9 cellular contexts compared by ENCODE assay signal in the genomic region with DNA sequence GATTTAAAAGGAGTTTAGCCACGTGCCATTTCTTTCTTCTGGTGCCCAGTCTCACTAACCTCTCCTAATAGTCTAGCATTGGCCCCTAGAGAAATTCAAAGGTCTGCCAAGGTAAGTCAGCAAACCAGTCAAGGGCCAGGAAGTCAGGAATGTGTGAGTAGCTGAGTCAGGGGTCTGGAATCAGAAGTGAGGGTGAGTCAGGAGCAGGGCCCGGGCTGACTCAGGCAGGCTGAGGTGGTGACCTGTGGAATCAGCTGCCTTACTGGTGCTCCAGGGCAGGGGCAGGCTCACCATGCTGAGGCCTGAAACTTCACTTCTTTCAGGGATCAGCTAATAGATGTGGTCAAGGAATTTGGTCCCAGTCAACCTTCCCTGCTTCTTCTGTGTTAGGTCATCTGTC.
DNase-seq lines count a peak whose midpoint lies in the region; ATAC-seq and TF ChIP-seq lines count a peak whose summit lies in the region.
"Had no signal": no experiment of that assay in that cellular context is flagged by ENCODE, and none has a peak within 500 bp of the region (broad histone marks: within the 10 kb centered on the region; RNA-seq: fewer than 3 reads in every experiment).

No MANE protein-coding gene starts in this region.

- H3K36me3 Mint-ChIP-seq in stimulated activated effector memory CD8-positive, alpha-beta T cell treated with anti-CD3 and anti-CD28 coated beads, Interleukin-12 subunit alpha, Interleukin-12 subunit beta, amount 100 ng/mL, for 72 hours, result no peaks in the 10 kb centered on the region

- TF ChIP-seq CTCF in foreskin fibroblast (IDR thresholded peaks at IDR 0.05; ENCODE audit: low read depth, low read length), result no peak

- H3K27ac Mint-ChIP-seq in stimulated activated effector memory CD8-positive, alpha-beta T cell treated with anti-CD3 and anti-CD28 coated beads, Interleukin-12 subunit alpha, Interleukin-12 subunit beta, amount 100 ng/mL, for 72 hours, result no peak overlapping the region
- H3K27ac Mint-ChIP-seq: memory B cell had no signal

- H3K27me3 ChIP-seq in H7 (ENCODE audit: control insufficient read depth, insufficient read depth, low read length), result no peaks in the 10 kb centered on the region

- intact Hi-C loops in posterior cingulate gyrus (cut with DNase I), result no loop called here

- no peak overlapping the region for H3K4me3 Mint-ChIP-seq in stimulated activated effector memory CD8-positive, alpha-beta T cell treated with anti-CD3 and anti-CD28 coated beads, Interleukin-12 subunit alpha, Interleukin-12 subunit beta, amount 100 ng/mL, for 72 hours
- H3K4me3 Mint-ChIP-seq: memory B cell had no signal

- no peaks in the 10 kb centered on the region for H3K4me1 Mint-ChIP-seq in stimulated activated effector memory CD8-positive, alpha-beta T cell treated with anti-CD3 and anti-CD28 coated beads, Interleukin-12 subunit alpha, Interleukin-12 subunit beta, amount 100 ng/mL, for 72 hours
- H3K4me1 Mint-ChIP-seq: memory B cell had no signal

- H3K36me3 ChIP-seq in H7 (replicated peaks; ENCODE audit: control insufficient read depth, insufficient read depth, low read length), result no peaks in the 10 kb centered on the region

- no peak overlapping the region for H3K4me3 ChIP-seq in H7 (ENCODE audit: insufficient read depth, low read depth, low read length)
- no peak overlapping the region for H3K4me3 ChIP-seq in foreskin fibroblast (ENCODE audit: low read depth in 1 of 2, low read length in 2 of 2)

- peak; percentile 100 for ATAC-seq in SK-N-SH treated with all-trans-retinoic acid at 6 μM for 48 hours
- peak; percentile 32 for ATAC-seq in stimulated activated effector memory CD8-positive, alpha-beta T cell treated with anti-CD3 and anti-CD28 coated beads, Interleukin-12 subunit alpha, Interleukin-12 subunit beta, amount 100 ng/mL, for 72 hours

- DNase-seq in H7 (peak; percentile 47), foreskin fibroblast (peak; percentile 89 to 94), DMS114 treated with DMSO at 0.1 percent for 48 hours (lab: John Stamatoyannopoulos, UW; ENCODE audit: unreplicated experiment) (no peak), globus pallidus (ENCODE audit: low spot score) (no peak), DMS79 (lab: John Stamatoyannopoulos, UW) (no peak), posterior cingulate gyrus (no peak)
- DNase-seq in stimulated activated effector memory CD8-positive, alpha-beta T cell treated with anti-CD3 and anti-CD28 coated beads, Interleukin-12 subunit alpha, Interleukin-12 subunit beta, amount 100 ng/mL, for 72 hours (ENCODE audit: low spot score in 2 of 2), result no peak

- no peaks in the 10 kb centered on the region for H3K9me3 Mint-ChIP-seq in stimulated activated effector memory CD8-positive, alpha-beta T cell treated with anti-CD3 and anti-CD28 coated beads, Interleukin-12 subunit alpha, Interleukin-12 subunit beta, amount 100 ng/mL, for 72 hours
- H3K9me3 Mint-ChIP-seq: memory B cell had no signal

TF ChIP-seq in SK-N-SH treated with all-trans-retinoic acid at 6 μM for 48 hours, 23 proteins besides CTCF, POLR2A, EP300 and RAD21:
- TF ChIP-seq OSR1 (CRISPR knock-in tag; IDR thresholded peaks at IDR 0.05), result no peak
- no peak for TF ChIP-seq ZNF8 (CRISPR knock-in tag; IDR thresholded peaks at IDR 0.05)
- TF ChIP-seq GLIS3 (CRISPR knock-in tag; IDR thresholded peaks at IDR 0.05), result no peak
- TF ChIP-seq ZC3H10 (CRISPR knock-in tag; IDR thresholded peaks at IDR 0.05), result no peak
- no peak for TF ChIP-seq ZNF565 (CRISPR knock-in tag; conservative IDR thresholded peaks at IDR 0.05; ENCODE audit: low read depth)
- TF ChIP-seq, protein P1, sequence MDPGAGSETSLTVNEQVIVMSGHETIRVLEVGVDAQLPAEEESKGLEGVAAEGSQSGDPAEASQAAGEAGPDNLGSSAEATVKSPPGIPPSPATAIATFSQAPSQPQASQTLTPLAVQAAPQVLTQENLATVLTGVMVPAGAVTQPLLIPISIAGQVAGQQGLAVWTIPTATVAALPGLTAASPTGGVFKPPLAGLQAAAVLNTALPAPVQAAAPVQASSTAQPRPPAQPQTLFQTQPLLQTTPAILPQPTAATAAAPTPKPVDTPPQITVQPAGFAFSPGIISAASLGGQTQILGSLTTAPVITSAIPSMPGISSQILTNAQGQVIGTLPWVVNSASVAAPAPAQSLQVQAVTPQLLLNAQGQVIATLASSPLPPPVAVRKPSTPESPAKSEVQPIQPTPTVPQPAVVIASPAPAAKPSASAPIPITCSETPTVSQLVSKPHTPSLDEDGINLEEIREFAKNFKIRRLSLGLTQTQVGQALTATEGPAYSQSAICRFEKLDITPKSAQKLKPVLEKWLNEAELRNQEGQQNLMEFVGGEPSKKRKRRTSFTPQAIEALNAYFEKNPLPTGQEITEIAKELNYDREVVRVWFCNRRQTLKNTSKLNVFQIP (CRISPR knock-in tag; IDR thresholded peaks at IDR 0.05; ENCODE audit: borderline replicate concordance, low read depth), result no peak
- TF ChIP-seq, protein P2, sequence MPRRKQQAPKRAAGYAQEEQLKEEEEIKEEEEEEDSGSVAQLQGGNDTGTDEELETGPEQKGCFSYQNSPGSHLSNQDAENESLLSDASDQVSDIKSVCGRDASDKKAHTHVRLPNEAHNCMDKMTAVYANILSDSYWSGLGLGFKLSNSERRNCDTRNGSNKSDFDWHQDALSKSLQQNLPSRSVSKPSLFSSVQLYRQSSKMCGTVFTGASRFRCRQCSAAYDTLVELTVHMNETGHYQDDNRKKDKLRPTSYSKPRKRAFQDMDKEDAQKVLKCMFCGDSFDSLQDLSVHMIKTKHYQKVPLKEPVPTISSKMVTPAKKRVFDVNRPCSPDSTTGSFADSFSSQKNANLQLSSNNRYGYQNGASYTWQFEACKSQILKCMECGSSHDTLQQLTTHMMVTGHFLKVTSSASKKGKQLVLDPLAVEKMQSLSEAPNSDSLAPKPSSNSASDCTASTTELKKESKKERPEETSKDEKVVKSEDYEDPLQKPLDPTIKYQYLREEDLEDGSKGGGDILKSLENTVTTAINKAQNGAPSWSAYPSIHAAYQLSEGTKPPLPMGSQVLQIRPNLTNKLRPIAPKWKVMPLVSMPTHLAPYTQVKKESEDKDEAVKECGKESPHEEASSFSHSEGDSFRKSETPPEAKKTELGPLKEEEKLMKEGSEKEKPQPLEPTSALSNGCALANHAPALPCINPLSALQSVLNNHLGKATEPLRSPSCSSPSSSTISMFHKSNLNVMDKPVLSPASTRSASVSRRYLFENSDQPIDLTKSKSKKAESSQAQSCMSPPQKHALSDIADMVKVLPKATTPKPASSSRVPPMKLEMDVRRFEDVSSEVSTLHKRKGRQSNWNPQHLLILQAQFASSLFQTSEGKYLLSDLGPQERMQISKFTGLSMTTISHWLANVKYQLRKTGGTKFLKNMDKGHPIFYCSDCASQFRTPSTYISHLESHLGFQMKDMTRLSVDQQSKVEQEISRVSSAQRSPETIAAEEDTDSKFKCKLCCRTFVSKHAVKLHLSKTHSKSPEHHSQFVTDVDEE (CRISPR knock-in tag; IDR thresholded peaks at IDR 0.05), result no peak
- no peak for TF ChIP-seq TCF4 (CRISPR knock-in tag; IDR thresholded peaks at IDR 0.05; ENCODE audit: borderline replicate concordance)
- no peak for TF ChIP-seq SNAI2 (CRISPR knock-in tag; IDR thresholded peaks at IDR 0.05)
- no peak for TF ChIP-seq RARB (CRISPR knock-in tag; IDR thresholded peaks at IDR 0.05)

Comparison
In these comparisons a context has a peak if more than half of its experiments do, and no peak if none do; other contexts are left out.
1. DNase-seq: peak in H7 (single experiment) and foreskin fibroblast (2 of 2); none in stimulated activated effector memory CD8-positive, alpha-beta T cell treated with anti-CD3 and anti-CD28 coated beads, Interleukin-12 subunit alpha, Interleukin-12 subunit beta, amount 100 ng/mL, for 72 hours (0 of 2), DMS114 treated with DMSO at 0.1 percent for 48 hours (single experiment), globus pallidus (single experiment), DMS79 (single experiment) and posterior cingulate gyrus (0 of 10).